2 cellular contexts compared by ENCODE assay signal in genomic region chr5:59864718-59865117, GRCh38.
TF ChIP-seq lines count a peak whose summit lies in the region.

No MANE protein-coding gene starts in this region.

TF ChIP-seq in IMR-90, 13 proteins besides CTCF, POLR2A, EP300 and RAD21:
- no peak for TF ChIP-seq NFE2L2 (IDR thresholded peaks at IDR 0.05; ENCODE audit: low read depth, low read length)
- no peak for TF ChIP-seq MAZ (IDR thresholded peaks at IDR 0.05; ENCODE audit: borderline replicate concordance, low read depth, low read length)
- TF ChIP-seq FOS (IDR thresholded peaks at IDR 0.05; ENCODE audit: low read depth, low read length) = no peak
- TF ChIP-seq SMC3 (IDR thresholded peaks at IDR 0.05; ENCODE audit: low read depth, low read length) = no peak
- TF ChIP-seq, protein P1, sequence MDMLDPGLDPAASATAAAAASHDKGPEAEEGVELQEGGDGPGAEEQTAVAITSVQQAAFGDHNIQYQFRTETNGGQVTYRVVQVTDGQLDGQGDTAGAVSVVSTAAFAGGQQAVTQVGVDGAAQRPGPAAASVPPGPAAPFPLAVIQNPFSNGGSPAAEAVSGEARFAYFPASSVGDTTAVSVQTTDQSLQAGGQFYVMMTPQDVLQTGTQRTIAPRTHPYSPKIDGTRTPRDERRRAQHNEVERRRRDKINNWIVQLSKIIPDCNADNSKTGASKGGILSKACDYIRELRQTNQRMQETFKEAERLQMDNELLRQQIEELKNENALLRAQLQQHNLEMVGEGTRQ (IDR thresholded peaks at IDR 0.05; ENCODE audit: low read depth, low read length) = no peak
- TF ChIP-seq RFX5 (IDR thresholded peaks at IDR 0.05; ENCODE audit: low read depth, low read length) = no peak

TF ChIP-seq in H1, 55 proteins besides CTCF, POLR2A, EP300 and RAD21:
- no peak for TF ChIP-seq NRF1 (IDR thresholded peaks at IDR 0.05; ENCODE audit: low read depth, low read length)
- TF ChIP-seq NANOG (IDR thresholded peaks at IDR 0.05; ENCODE audit: insufficient read depth, low read depth, low read length, poor library complexity, severe bottlenecking) = no peak
- TF ChIP-seq KDM4A (IDR thresholded peaks at IDR 0.05; ENCODE audit: low read depth, low read length, severe bottlenecking) = no peak
- no peak for TF ChIP-seq SUZ12 (IDR thresholded peaks at IDR 0.05; ENCODE audit: low read length)
- no peak for TF ChIP-seq ASH2L (IDR thresholded peaks at IDR 0.05; ENCODE audit: low read length)
- no peak for TF ChIP-seq TAF1 (IDR thresholded peaks at IDR 0.05; ENCODE audit: low read depth, low read length)
- TF ChIP-seq HDAC6 (IDR thresholded peaks at IDR 0.05; ENCODE audit: low read depth, low read length) = no peak
- no peak for TF ChIP-seq CBX5 (IDR thresholded peaks at IDR 0.05; ENCODE audit: low read depth, low read length)
- no peak for TF ChIP-seq RBBP5 (IDR thresholded peaks at IDR 0.05; ENCODE audit: borderline replicate concordance, low read depth, low read length)
TF ChIP-seq in H1: peak in this region for 0.
